In the genomic region with DNA sequence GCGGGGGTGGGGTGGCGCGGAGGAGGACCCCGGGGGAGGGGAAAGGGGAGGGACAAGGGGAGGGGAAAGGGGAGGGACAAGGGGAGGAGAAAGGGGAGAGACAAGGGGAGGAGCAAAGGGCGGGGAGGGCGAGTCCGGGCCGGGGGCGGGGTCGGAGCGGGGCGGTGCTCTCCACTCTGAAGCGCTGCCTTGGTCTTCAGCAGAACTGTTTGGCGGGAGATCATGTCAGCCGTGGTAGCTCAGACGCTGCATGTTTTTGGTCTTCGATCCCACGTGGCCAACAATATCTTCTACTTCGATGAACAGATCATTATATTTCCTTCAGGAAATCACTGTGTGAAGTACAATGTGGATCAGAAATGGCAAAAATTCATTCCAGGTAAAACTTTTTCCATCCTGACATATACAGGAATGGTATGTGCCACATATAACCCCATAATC, we compare ENCODE assay signal across 8 cellular contexts. TPM values are rescaled to one million over a fixed set of nuclear protein-coding genes. Genes with fewer than 3 reads are reported as not detected.
DNase-seq lines count a peak whose midpoint lies in the region; ATAC-seq and TF ChIP-seq lines count a peak whose summit lies in the region.

No MANE protein-coding gene starts in this region.

- peak overlapping the region; percentile 59 for H3K4me2 ChIP-seq in fibroblast of lung (ENCODE audit: extremely low read depth, insufficient read depth, low read length)

- peaks cover 30% of the 10 kb centered on the region for H3K36me3 Mint-ChIP-seq in activated T-cell treated with anti-CD3 and anti-CD28 coated beads, Interleukin-2, amount 50 U/mL, for 4 hours (ENCODE audit: insufficient read depth)
- H3K36me3 Mint-ChIP-seq in naive thymus-derived CD8-positive, alpha-beta T cell, result peaks cover 0 to 30% (median 0%) of the 10 kb centered on the region in 3 donors
- peaks cover 24% of the 10 kb centered on the region for H3K36me3 Mint-ChIP-seq in stimulated activated memory B cell treated with anti-CD40 and anti-IgM and Interleukin-4, amounts not matched to agents 10 μg/mL and 1 μg/mL and 100 μg/mL, for 72 hours

- H3K36me3 ChIP-seq in HUES6 (ENCODE audit: control insufficient read depth, insufficient read depth, low read length), result peaks cover 33% of the 10 kb centered on the region
- peaks cover 34% of the 10 kb centered on the region for H3K36me3 ChIP-seq in NT2/D1 (ENCODE audit: insufficient read depth, insufficient read length, low read length)
- H3K36me3 ChIP-seq in fibroblast of lung (ENCODE audit: control insufficient read depth, insufficient read depth, low read length), result peaks cover 12% of the 10 kb centered on the region

- H3K27ac Mint-ChIP-seq in naive thymus-derived CD8-positive, alpha-beta T cell, result peak overlapping the region in 9 of 10 donors; percentile 93 to 98 (median 97)
- H3K27ac Mint-ChIP-seq in stimulated activated memory B cell treated with anti-CD40 and anti-IgM and Interleukin-4, amounts not matched to agents 10 μg/mL and 1 μg/mL and 100 μg/mL, for 72 hours, result peak overlapping the region; percentile 93

- H3K9ac ChIP-seq in HUES6 (ENCODE audit: low read length) (no peak overlapping the region), NT2/D1 (ENCODE audit: insufficient read length, low read depth) (no peak overlapping the region), fibroblast of lung (ENCODE audit: insufficient read depth, low read length) (no peak overlapping the region)

- H3K9me3 Mint-ChIP-seq in activated T-cell treated with anti-CD3 and anti-CD28 coated beads, Interleukin-2, amount 50 U/mL, for 4 hours, result no peaks in the 10 kb centered on the region
- H3K9me3 Mint-ChIP-seq in naive thymus-derived CD8-positive, alpha-beta T cell, result no peaks in the 10 kb centered on the region
- H3K9me3 Mint-ChIP-seq in stimulated activated memory B cell treated with anti-CD40 and anti-IgM and Interleukin-4, amounts not matched to agents 10 μg/mL and 1 μg/mL and 100 μg/mL, for 72 hours, result no peaks in the 10 kb centered on the region

- H3K4me1 ChIP-seq in HUES6 (ENCODE audit: control insufficient read depth, insufficient read depth, low read length), result peaks cover 15% of the 10 kb centered on the region
- peaks cover 9% of the 10 kb centered on the region for H3K4me1 ChIP-seq in NT2/D1 (ENCODE audit: insufficient read depth, insufficient read length)
- H3K4me1 ChIP-seq in fibroblast of lung (ENCODE audit: control insufficient read depth, extremely low read depth, insufficient read depth, low read length), result peaks cover 2% of the 10 kb centered on the region

- H3K27ac ChIP-seq in HUES6 (ENCODE audit: low read depth, low read length) (no peak overlapping the region), fibroblast of lung (ENCODE audit: insufficient read depth, low read length) (peak overlapping the region; percentile 72)

- peak overlapping the region; percentile 86 for H2AFZ ChIP-seq in fibroblast of lung (ENCODE audit: low read length)

- H3K4me3 ChIP-seq in HUES6 (ENCODE audit: low read depth, low read length), result peak overlapping the region; percentile 94
- peak overlapping the region; percentile 96 for H3K4me3 ChIP-seq in NT2/D1 (ENCODE audit: insufficient read length, low read depth)
- H3K4me3 ChIP-seq in fibroblast of lung (replicated peaks in 1 of 4; ENCODE audit: control extremely low read depth in 1 of 4, insufficient read depth in 1 of 4, low read depth in 3 of 4, low read length in 4 of 4), result peak overlapping the region; percentile 77 to 97 (median 90)

- H3K27me3 ChIP-seq in HUES6 (ENCODE audit: control insufficient read depth, insufficient read depth, low read length) (peaks cover 10% of the 10 kb centered on the region), NT2/D1 (ENCODE audit: insufficient read depth, insufficient read length) (peaks cover 8% of the 10 kb centered on the region), fibroblast of lung (ENCODE audit: control insufficient read depth, insufficient read depth, low read length) (peaks cover 9% of the 10 kb centered on the region)

- H3K4me3 Mint-ChIP-seq in activated T-cell treated with anti-CD3 and anti-CD28 coated beads, Interleukin-2, amount 50 U/mL, for 4 hours, result peak overlapping the region; percentile 97
- peak overlapping the region; percentile 96 to 100 (median 98) for H3K4me3 Mint-ChIP-seq in naive thymus-derived CD8-positive, alpha-beta T cell
- peak overlapping the region; percentile 99 for H3K4me3 Mint-ChIP-seq in stimulated activated memory B cell treated with anti-CD40 and anti-IgM and Interleukin-4, amounts not matched to agents 10 μg/mL and 1 μg/mL and 100 μg/mL, for 72 hours

- H4K20me1 ChIP-seq in fibroblast of lung (ENCODE audit: control insufficient read depth, extremely low read depth, insufficient read depth, low read length), result no peaks in the 10 kb centered on the region

- no peaks in the 10 kb centered on the region for H3K9me3 ChIP-seq in HUES6 (ENCODE audit: control insufficient read depth, insufficient read depth, low read depth, low read length)
- H3K9me3 ChIP-seq in NT2/D1 (ENCODE audit: insufficient read depth, low read length), result peaks cover 14% of the 10 kb centered on the region
- H3K9me3 ChIP-seq in fibroblast of lung (ENCODE audit: control insufficient read depth, insufficient read depth, low read depth, low read length), result no peaks in the 10 kb centered on the region

- H3K4me1 Mint-ChIP-seq in activated T-cell treated with anti-CD3 and anti-CD28 coated beads, Interleukin-2, amount 50 U/mL, for 4 hours (ENCODE audit: low read depth), result peaks cover 25% of the 10 kb centered on the region
- peaks cover 11 to 40% (median 35%) of the 10 kb centered on the region in 4 donors for H3K4me1 Mint-ChIP-seq in naive thymus-derived CD8-positive, alpha-beta T cell
- peaks cover 22% of the 10 kb centered on the region for H3K4me1 Mint-ChIP-seq in stimulated activated memory B cell treated with anti-CD40 and anti-IgM and Interleukin-4, amounts not matched to agents 10 μg/mL and 1 μg/mL and 100 μg/mL, for 72 hours

- TF ChIP-seq CTCF in fibroblast of lung (conservative IDR thresholded peaks at IDR 0.05 in 1 of 2, IDR thresholded peaks at IDR 0.05 in 1 of 2; ENCODE audit: low read depth in 1 of 2, low read length in 2 of 2), result no peak

- POLR2A ChIA-PET in naive thymus-derived CD8-positive, alpha-beta T cell (lab: Charles Lee), result interaction anchor here (1.1 to 2.2 kb wide), 5 partner anchors 186 to 477 kb away, joined by 3 to 7 read pairs (median 4); partner anchors contain the start of genes C1orf50, CDC20, KDM4A and P3H1

- peaks cover 28% of the 10 kb centered on the region for H3K79me2 ChIP-seq in fibroblast of lung (ENCODE audit: control insufficient read depth, insufficient read depth, low read length)

- ATAC-seq in GM21367 (IDR thresholded peaks at IDR 0.05; ENCODE audit: unreplicated experiment), result peak; percentile 59
- ATAC-seq in activated T-cell treated with anti-CD3 and anti-CD28 coated beads, Interleukin-2, amount 50 U/mL, for 4 hours, result peak; percentile 87 to 89
- ATAC-seq in naive thymus-derived CD8-positive, alpha-beta T cell, result peak; percentile 80 to 81
- peak; percentile 93 for ATAC-seq in stimulated activated memory B cell treated with anti-CD40 and anti-IgM and Interleukin-4, amounts not matched to agents 10 μg/mL and 1 μg/mL and 100 μg/mL, for 72 hours

- H3K27me3 Mint-ChIP-seq in activated T-cell treated with anti-CD3 and anti-CD28 coated beads, Interleukin-2, amount 50 U/mL, for 4 hours (ENCODE audit: low read depth), result peaks cover 20% of the 10 kb centered on the region
- H3K27me3 Mint-ChIP-seq in naive thymus-derived CD8-positive, alpha-beta T cell, result peaks cover 15 to 28% (median 22%) of the 10 kb centered on the region in 5 donors
- peaks cover 22% of the 10 kb centered on the region for H3K27me3 Mint-ChIP-seq in stimulated activated memory B cell treated with anti-CD40 and anti-IgM and Interleukin-4, amounts not matched to agents 10 μg/mL and 1 μg/mL and 100 μg/mL, for 72 hours

- DNase-seq in CD1c-positive myeloid dendritic cell (ENCODE audit: extremely low spot score) (peak; percentile 92), NT2/D1 (ENCODE audit: low read depth, low spot score) (peak; percentile 91), fibroblast of lung (ENCODE audit: low read depth in 2 of 2) (peak; percentile 83 to 89)
- peak; percentile 85 for DNase-seq in activated T-cell treated with anti-CD3 and anti-CD28 coated beads, Interleukin-2, amount 50 U/mL, for 4 hours
- DNase-seq in naive thymus-derived CD8-positive, alpha-beta T cell, result peak in 6 of 10 donors; percentile 72 to 94 (median 78)

RNA-seq across cellular contexts. Expression of gene CFAP57, which starts 0.4 kb away (rescaled TPM):
- total RNA-seq in activated T-cell treated with anti-CD3 and anti-CD28 coated beads, Interleukin-2, amount 50 U/mL, for 4 hours, result under 1 TPM in 2 of 3 donors, not detected in 1; 0.05 to 0.41 TPM
- under 0.01 and 0.17 TPM in 2 replicates for total RNA-seq in fibroblast of lung
- 0.09 and 0.22 TPM in 2 replicates for polyA plus RNA-seq in fibroblast of lung
- 0.09 and 0.15 TPM in 2 replicates for polyA plus RNA-seq in fibroblast of lung (2012)
- polyA minus RNA-seq in fibroblast of lung (ENCODE audit: low replicate concordance), result not detected in 2 replicates
- total RNA-seq in naive thymus-derived CD8-positive, alpha-beta T cell, result not detected
- under 1 TPM in 1 of 3 donors, not detected in 2; 0.04 TPM for polyA plus RNA-seq in naive thymus-derived CD8-positive, alpha-beta T cell

RNA-seq across cellular contexts. Expression of gene EBNA1BP2, which starts 0.5 kb away (rescaled TPM):
- total RNA-seq in activated T-cell treated with anti-CD3 and anti-CD28 coated beads, Interleukin-2, amount 50 U/mL, for 4 hours, result 100 to 1,000 TPM; 260 to 288 (median 265) TPM
- total RNA-seq in fibroblast of lung, result 39.1 and 44.4 TPM in 2 replicates
- polyA plus RNA-seq in fibroblast of lung, result 52.4 and 81.5 TPM in 2 replicates
- 69.1 and 104 TPM in 2 replicates for polyA plus RNA-seq in fibroblast of lung (2012)
- 22.7 and 35.2 TPM in 2 replicates for polyA minus RNA-seq in fibroblast of lung (ENCODE audit: low replicate concordance)
- total RNA-seq in naive thymus-derived CD8-positive, alpha-beta T cell, result 10 to 100 TPM; 27.3 to 30.4 TPM
- polyA plus RNA-seq in naive thymus-derived CD8-positive, alpha-beta T cell, result 10 to 100 TPM; 50.9 to 57.4 (median 54.9) TPM
